1 cellular context compared by ENCODE assay signal in genomic region chr14:102593841-102594170, GRCh38.
TF ChIP-seq lines count a peak whose summit lies in the region.

No MANE protein-coding gene starts in this region.

TF ChIP-seq in GM23338, 12 proteins besides CTCF, POLR2A, EP300 and RAD21 (continued from another document):
- TF ChIP-seq REST (IDR thresholded peaks at IDR 0.05; ENCODE audit: unreplicated experiment) (no peak), ZNF462 (CRISPR knock-in tag; IDR thresholded peaks at IDR 0.05) (no peak)
TF ChIP-seq in GM23338: peak in this region for 0.
